10 cellular contexts compared by ENCODE assay signal in genomic region chr15:23642413-23643044, GRCh38. TPM values are rescaled to one million over a fixed set of nuclear protein-coding genes. Genes with fewer than 3 reads are reported as not detected.
DNase-seq lines count a peak whose midpoint lies in the region; ATAC-seq and TF ChIP-seq lines count a peak whose summit lies in the region.
"Had no signal": no experiment of that assay in that cellular context is flagged by ENCODE, and none has a peak within 500 bp of the region (broad histone marks: within the 10 kb centered on the region; RNA-seq: fewer than 3 reads in every experiment).

No MANE protein-coding gene starts in this region.

- no peaks in the 10 kb centered on the region for H3K9me2 ChIP-seq in HCT116 (ENCODE audit: insufficient read depth)

- TF ChIP-seq RAD21 in HCT116 (IDR thresholded peaks at IDR 0.05; ENCODE audit: low read depth) = peak; percentile 55

- no peak overlapping the region for H3K4me3 ChIP-seq in HCT116 (replicated peaks in 1 of 2; ENCODE audit: low read depth in 1 of 2, low read length in 2 of 2)
- no peak overlapping the region for H3K4me3 ChIP-seq in fibroblast of mammary gland (ENCODE audit: control insufficient read depth, low read depth, low read length)
- H3K4me3 ChIP-seq in aorta (ENCODE audit: low read length in 2 of 2) = no peak overlapping the region
- H3K4me3 ChIP-seq: SJSA1, skin epidermis had no signal

- POLR2A ChIA-PET in HCT116 (lab: Charles Lee) = no interaction called here
- POLR2A ChIA-PET in activated CD4-positive, alpha-beta memory T cell treated with anti-CD3 and anti-CD28 coated beads for 36 hours (lab: Charles Lee) = no interaction called here

- H3K27ac Mint-ChIP-seq in activated CD4-positive, alpha-beta memory T cell treated with anti-CD3 and anti-CD28 coated beads for 36 hours = no peak overlapping the region
- H3K27ac Mint-ChIP-seq in natural killer cell = no peak overlapping the region

- 16 to 19% methylated on average over 13 of the region's 13 CpGs for WGBS in aorta, 2 donors

- H3K27me3 ChIP-seq in HCT116 (ENCODE audit: insufficient read depth, low read length) (no peaks in the 10 kb centered on the region), aorta (ENCODE audit: control insufficient read depth in 1 of 2, insufficient read depth in 2 of 2, low read length in 1 of 2) (no peaks in the 10 kb centered on the region)
- H3K27me3 ChIP-seq: SJSA1 had no signal

- no peaks in the 10 kb centered on the region for H3K4me1 ChIP-seq in HCT116 (ENCODE audit: control insufficient read depth in 1 of 2, insufficient read depth in 2 of 2, low read length in 2 of 2)
- H3K4me1 ChIP-seq in aorta (ENCODE audit: control insufficient read depth in 1 of 2, insufficient read depth in 2 of 2, low read length in 2 of 2) = no peaks in the 10 kb centered on the region
- H3K4me1 ChIP-seq: SJSA1 had no signal

- CTCF ChIA-PET in HCT116 (lab: Charles Lee) = no interaction called here
- CTCF ChIA-PET in activated CD4-positive, alpha-beta memory T cell treated with anti-CD3 and anti-CD28 coated beads for 36 hours (lab: Charles Lee) = interaction anchor here (0.9 to 2.4 kb wide), 5 partner anchors 12 to 1859 kb away, joined by 3 to 13 read pairs (median 3); no protein-coding TSS in a partner anchor

- no peaks in the 10 kb centered on the region for H3K4me1 Mint-ChIP-seq in activated CD4-positive, alpha-beta memory T cell treated with anti-CD3 and anti-CD28 coated beads for 36 hours (ENCODE audit: low read depth)
- H3K4me1 Mint-ChIP-seq in natural killer cell = no peaks in the 10 kb centered on the region

- no peaks in the 10 kb centered on the region for H3K79me2 ChIP-seq in HCT116 (ENCODE audit: insufficient read depth, low read length)

- no peaks in the 10 kb centered on the region for H3K36me3 ChIP-seq in HCT116 (ENCODE audit: control insufficient read depth in 1 of 2, insufficient read depth in 2 of 2, low read length in 2 of 2)
- H3K36me3 ChIP-seq in aorta (ENCODE audit: control insufficient read depth in 1 of 2, insufficient read depth in 2 of 2, low read length in 1 of 2) = no peaks in the 10 kb centered on the region
- H3K36me3 ChIP-seq: SJSA1 had no signal

- H3K4me3 Mint-ChIP-seq in activated CD4-positive, alpha-beta memory T cell treated with anti-CD3 and anti-CD28 coated beads for 36 hours = no peak overlapping the region
- no peak overlapping the region for H3K4me3 Mint-ChIP-seq in natural killer cell

- H3K27ac ChIP-seq in HCT116 (ENCODE audit: low read depth, low read length) (no peak overlapping the region), aorta (ENCODE audit: low read depth in 1 of 2, low read length in 2 of 2) (no peak overlapping the region)
- H3K27ac ChIP-seq: SJSA1, skin epidermis had no signal

- BruUV-seq in HCT116 (replicated peaks; lab: Mats Ljungman, UMichigan) = no TSS peak

- no peaks in the 10 kb centered on the region for H3K36me3 Mint-ChIP-seq in activated CD4-positive, alpha-beta memory T cell treated with anti-CD3 and anti-CD28 coated beads for 36 hours
- no peaks in the 10 kb centered on the region for H3K36me3 Mint-ChIP-seq in natural killer cell

- no peak overlapping the region for H3K9ac ChIP-seq in HCT116 (ENCODE audit: low read length)

- intact Hi-C loops in HCT116 (cut with micrococcal nuclease) = loop anchor here (10.0 kb wide), 1 partner anchor 1792 kb away; the partner anchor contains the start of gene UBE3A
- intact Hi-C loops in activated CD4-positive, alpha-beta memory T cell treated with anti-CD3 and anti-CD28 coated beads for 36 hours (cut with micrococcal nuclease) = loop anchor here (5.0 kb wide), 1 partner anchor 1860 kb away; no protein-coding TSS in a partner anchor
- intact Hi-C loops in natural killer cell (cut with micrococcal nuclease) = loop anchor here (5.0 kb wide), 2 partner anchors 50 to 1860 kb away; no protein-coding TSS in a partner anchor
- intact Hi-C loops in aorta (cut with DNase I) = loop anchor here (5.0 to 10.0 kb wide), 2 partner anchors 230 to 232 kb away; no protein-coding TSS in a partner anchor

- peak in 2 of 3 experiments; percentile 83 to 91; a peak in 4 of 6 replicates for TF ChIP-seq CTCF in HCT116 (IDR thresholded peaks at IDR 0.05 in 2 of 3, conservative IDR thresholded peaks at IDR 0.05 in 1 of 3; ENCODE audit: borderline replicate concordance in 1 of 3, insufficient read depth in 1 of 3, low read depth in 2 of 3, low read length in 2 of 3)
- TF ChIP-seq CTCF in fibroblast of mammary gland (conservative IDR thresholded peaks at IDR 0.05; ENCODE audit: control insufficient read depth, insufficient read depth, low read depth, low read length) = peak; percentile 76
- peak; percentile 39 for TF ChIP-seq CTCF in natural killer cell (IDR thresholded peaks at IDR 0.05)

- no peaks in the 10 kb centered on the region for H4K20me1 ChIP-seq in HCT116 (ENCODE audit: insufficient read depth)

- TF ChIP-seq POLR2A in HCT116 (IDR thresholded peaks at IDR 0.05; ENCODE audit: borderline replicate concordance, extremely low read depth, insufficient read depth, insufficient read length) = no peak

- no peak overlapping the region for H2AFZ ChIP-seq in HCT116 (ENCODE audit: low read depth, low read length, poor library complexity, severe bottlenecking)

- no peak overlapping the region for H3K4me2 ChIP-seq in HCT116 (ENCODE audit: low read length)

- ATAC-seq in HCT116 (peak; percentile 86), natural killer cell (peak in 1 of 3 donors; percentile 52), aorta (ENCODE audit: low FRiP score) (peak; percentile 58)

- peaks cover 3% of the 10 kb centered on the region for H3K27me3 Mint-ChIP-seq in activated CD4-positive, alpha-beta memory T cell treated with anti-CD3 and anti-CD28 coated beads for 36 hours
- peaks cover 0 to 3% of the 10 kb centered on the region in 2 donors for H3K27me3 Mint-ChIP-seq in natural killer cell (ENCODE audit: low read depth in 2 of 2)

- H3K9me3 ChIP-seq in HCT116 (ENCODE audit: control insufficient read depth in 1 of 2, insufficient read depth in 1 of 2, low read depth in 1 of 2, low read length in 2 of 2) = no peaks in the 10 kb centered on the region
- no peaks in the 10 kb centered on the region for H3K9me3 ChIP-seq in aorta (ENCODE audit: control insufficient read depth, low read length)

- peak; percentile 60 for DNase-seq in COR-L47 (lab: John Stamatoyannopoulos, UW)
- peak; percentile 23 for DNase-seq in HCT116 (ENCODE audit: low read depth, low spot score)
- DNase-seq in NCI-H2171 treated with DMSO at 0.1 percent for 48 hours (lab: John Stamatoyannopoulos, UW) = peak; percentile 58
- peak; percentile 58 for DNase-seq in activated CD4-positive, alpha-beta memory T cell treated with anti-CD3 and anti-CD28 coated beads for 36 hours
- peak; percentile 62 for DNase-seq in fibroblast of mammary gland (ENCODE audit: low read depth)
- DNase-seq in natural killer cell = no peak
- DNase-seq in aorta = no peak
- DNase-seq in GOT3 (lab: John Stamatoyannopoulos, UW) = no peak

- RAD21 ChIA-PET in HCT116 (lab: Charles Lee; ENCODE audit: low non-redundant PET in 1 of 2, low total read pairs in 2 of 2, uncharacterized antibody in 2 of 2, unreplicated experiment in 2 of 2) = no interaction called here

- no peaks in the 10 kb centered on the region for H3K9me3 Mint-ChIP-seq in activated CD4-positive, alpha-beta memory T cell treated with anti-CD3 and anti-CD28 coated beads for 36 hours
- H3K9me3 Mint-ChIP-seq in natural killer cell = no peaks in the 10 kb centered on the region

TF ChIP-seq in HCT116, 20 proteins besides CTCF, POLR2A, EP300 and RAD21 (continues in another document):
- TF ChIP-seq FOSL1 (IDR thresholded peaks at IDR 0.05; ENCODE audit: low read depth) (no peak), EGR1 (IDR thresholded peaks at IDR 0.05; ENCODE audit: low read depth) (no peak), SP1 (IDR thresholded peaks at IDR 0.05; ENCODE audit: low read depth) (no peak), ATF3 (IDR thresholded peaks at IDR 0.05) (no peak), TCF7L2 (IDR thresholded peaks at IDR 0.05; ENCODE audit: borderline replicate concordance, extremely low read depth, insufficient read depth, insufficient read length) (no peak), POLR2AphosphoS5 (IDR thresholded peaks at IDR 0.05; ENCODE audit: low read depth, low read length) (no peak), SRF (IDR thresholded peaks at IDR 0.05; ENCODE audit: low read depth) (no peak), CEBPB (IDR thresholded peaks at IDR 0.05; ENCODE audit: low read depth) (no peak), EZH2phosphoT487 (IDR thresholded peaks at IDR 0.05; ENCODE audit: borderline replicate concordance) (no peak), SIN3A (IDR thresholded peaks at IDR 0.05; ENCODE audit: low read depth) (no peak)
- TF ChIP-seq, protein P1, sequence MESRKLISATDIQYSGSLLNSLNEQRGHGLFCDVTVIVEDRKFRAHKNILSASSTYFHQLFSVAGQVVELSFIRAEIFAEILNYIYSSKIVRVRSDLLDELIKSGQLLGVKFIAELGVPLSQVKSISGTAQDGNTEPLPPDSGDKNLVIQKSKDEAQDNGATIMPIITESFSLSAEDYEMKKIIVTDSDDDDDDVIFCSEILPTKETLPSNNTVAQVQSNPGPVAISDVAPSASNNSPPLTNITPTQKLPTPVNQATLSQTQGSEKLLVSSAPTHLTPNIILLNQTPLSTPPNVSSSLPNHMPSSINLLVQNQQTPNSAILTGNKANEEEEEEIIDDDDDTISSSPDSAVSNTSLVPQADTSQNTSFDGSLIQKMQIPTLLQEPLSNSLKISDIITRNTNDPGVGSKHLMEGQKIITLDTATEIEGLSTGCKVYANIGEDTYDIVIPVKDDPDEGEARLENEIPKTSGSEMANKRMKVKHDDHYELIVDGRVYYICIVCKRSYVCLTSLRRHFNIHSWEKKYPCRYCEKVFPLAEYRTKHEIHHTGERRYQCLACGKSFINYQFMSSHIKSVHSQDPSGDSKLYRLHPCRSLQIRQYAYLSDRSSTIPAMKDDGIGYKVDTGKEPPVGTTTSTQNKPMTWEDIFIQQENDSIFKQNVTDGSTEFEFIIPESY (IDR thresholded peaks at IDR 0.05; ENCODE audit: extremely low read depth, insufficient replicate concordance, low read length) = no peak

RNA-seq across cellular contexts. Expression of gene MAGEL2, which starts 5.1 kb away (rescaled TPM):
- total RNA-seq in HCT116 (2021; ENCODE audit: unreplicated experiment) = not detected
- not detected in 2 replicates for polyA plus RNA-seq in HCT116 (2012)
- total RNA-seq in activated CD4-positive, alpha-beta memory T cell treated with anti-CD3 and anti-CD28 coated beads for 36 hours = not detected
- not detected for total RNA-seq in natural killer cell
- under 1 TPM; 0.13 to 0.27 TPM for total RNA-seq in aorta
- polyA plus RNA-seq in aorta = under 1 TPM in 1 of 2 donors, not detected in 1; 0.10 TPM
- total RNA-seq: SJSA1 had no signal

RNA-seq across cellular contexts. Expression of gene NDN, which starts 44.6 kb away (rescaled TPM):
- total RNA-seq in HCT116 (2021; ENCODE audit: unreplicated experiment) (not detected), natural killer cell (under 1 TPM in 2 of 3 donors, not detected in 1; 0.23 to 0.29 TPM), aorta (10 to 100 TPM; 29.0 to 52.4 TPM)
- not detected in 2 replicates for polyA plus RNA-seq in HCT116 (2012)
- 1 to 10 TPM; 1.3 TPM for total RNA-seq in activated CD4-positive, alpha-beta memory T cell treated with anti-CD3 and anti-CD28 coated beads for 36 hours
- polyA plus RNA-seq in aorta = 10 to 100 TPM; 16.7 to 47.8 TPM

Comparison
In these comparisons a context has a peak if more than half of its experiments do, and no peak if none do; other contexts are left out.
1. DNase-seq: peak in COR-L47 (single experiment), HCT116 (single experiment), NCI-H2171 treated with DMSO at 0.1 percent for 48 hours (single experiment), activated CD4-positive, alpha-beta memory T cell treated with anti-CD3 and anti-CD28 coated beads for 36 hours (single experiment) and fibroblast of mammary gland (single experiment); none in natural killer cell (single experiment), aorta (0 of 2) and GOT3 (single experiment).
2. RNA of gene NDN, which starts 44.6 kb away (total RNA-seq): 29.0 to 52.4 TPM in aorta; 1.3 TPM in activated CD4-positive, alpha-beta memory T cell treated with anti-CD3 and anti-CD28 coated beads for 36 hours, 0.23 to 0.29 TPM in natural killer cell and not detected in HCT116 (single experiment); every median in the first group is over 10 times any median in the second.
3. Peak in every context shown above with its lines, with median percentiles within 50 percentile points of each other: CTCF ChIP-seq.